Comparison of ENCODE assay signal across 1 cellular context in genomic region chr15:64566102-64566501, GRCh38.
A peak's percentile ranks its signal among the peaks of the same experiment; 100 is the strongest.
TF ChIP-seq lines count a peak whose summit lies in the region.

No MANE protein-coding gene starts in this region.

TF ChIP-seq in K562, 482 proteins besides CTCF, POLR2A, EP300 and RAD21:
- TF ChIP-seq USF2 (CRISPR knock-in tag; IDR thresholded peaks at IDR 0.05): peak; percentile 46
- no peak for TF ChIP-seq ZNF436 (CRISPR knock-in tag; IDR thresholded peaks at IDR 0.05)
- TF ChIP-seq, protein P1, sequence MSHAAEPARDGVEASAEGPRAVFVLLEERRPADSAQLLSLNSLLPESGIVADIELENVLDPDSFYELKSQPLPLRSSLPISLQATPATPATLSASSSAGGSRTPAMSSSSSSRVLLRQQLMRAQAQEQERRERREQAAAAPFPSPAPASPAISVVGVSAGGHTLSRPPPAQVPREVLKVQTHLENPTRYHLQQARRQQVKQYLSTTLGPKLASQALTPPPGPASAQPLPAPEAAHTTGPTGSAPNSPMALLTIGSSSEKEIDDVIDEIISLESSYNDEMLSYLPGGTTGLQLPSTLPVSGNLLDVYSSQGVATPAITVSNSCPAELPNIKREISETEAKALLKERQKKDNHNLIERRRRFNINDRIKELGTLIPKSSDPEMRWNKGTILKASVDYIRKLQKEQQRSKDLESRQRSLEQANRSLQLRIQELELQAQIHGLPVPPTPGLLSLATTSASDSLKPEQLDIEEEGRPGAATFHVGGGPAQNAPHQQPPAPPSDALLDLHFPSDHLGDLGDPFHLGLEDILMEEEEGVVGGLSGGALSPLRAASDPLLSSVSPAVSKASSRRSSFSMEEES (CRISPR knock-in tag; IDR thresholded peaks at IDR 0.05): peak; percentile 72
- TF ChIP-seq ZNF224 (CRISPR knock-in tag; IDR thresholded peaks at IDR 0.05): no peak
- TF ChIP-seq HMGN3 (IDR thresholded peaks at IDR 0.05; ENCODE audit: borderline replicate concordance, extremely low read depth, insufficient read length, low read depth, low read length): no peak
- TF ChIP-seq ZNF146 (CRISPR knock-in tag; IDR thresholded peaks at IDR 0.05; ENCODE audit: unreplicated experiment): no peak
- TF ChIP-seq STAT5B (CRISPR knock-in tag; IDR thresholded peaks at IDR 0.05): no peak
- TF ChIP-seq CBX8 (IDR thresholded peaks at IDR 0.05; ENCODE audit: borderline replicate concordance, extremely low read depth, low read depth, low read length, poor library complexity, severe bottlenecking): no peak
- no peak for TF ChIP-seq SMAD2 (IDR thresholded peaks at IDR 0.05; ENCODE audit: low read depth, low read length)
- TF ChIP-seq IRF1 (CRISPR knock-in tag; IDR thresholded peaks at IDR 0.05; ENCODE audit: borderline replicate concordance): no peak
- no peak for TF ChIP-seq ZNF197 (CRISPR knock-in tag; IDR thresholded peaks at IDR 0.05; ENCODE audit: low read depth)
- no peak for TF ChIP-seq HNRNPH1 (optimal IDR thresholded peaks at IDR 0.05; ENCODE audit: low read depth, low read length)
- TF ChIP-seq SMAD4 (CRISPR knock-in tag; conservative IDR thresholded peaks at IDR 0.05): peak; percentile 12; the same call in 1 of the 2 replicates
- TF ChIP-seq RAD51 (IDR thresholded peaks at IDR 0.05; ENCODE audit: borderline replicate concordance, low read depth): peak; percentile 63; the same call in 1 of the 2 replicates
- TF ChIP-seq RBM17 (IDR thresholded peaks at IDR 0.05; ENCODE audit: borderline replicate concordance, low read depth, low read length): no peak
- TF ChIP-seq, protein P2, sequence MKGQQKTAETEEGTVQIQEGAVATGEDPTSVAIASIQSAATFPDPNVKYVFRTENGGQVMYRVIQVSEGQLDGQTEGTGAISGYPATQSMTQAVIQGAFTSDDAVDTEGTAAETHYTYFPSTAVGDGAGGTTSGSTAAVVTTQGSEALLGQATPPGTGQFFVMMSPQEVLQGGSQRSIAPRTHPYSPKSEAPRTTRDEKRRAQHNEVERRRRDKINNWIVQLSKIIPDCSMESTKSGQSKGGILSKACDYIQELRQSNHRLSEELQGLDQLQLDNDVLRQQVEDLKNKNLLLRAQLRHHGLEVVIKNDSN (CRISPR knock-in tag; IDR thresholded peaks at IDR 0.05): peak; percentile 43; the same call in 1 of the 2 replicates
- no peak for TF ChIP-seq ZNF830 (CRISPR knock-in tag; IDR thresholded peaks at IDR 0.05)
- TF ChIP-seq ZNF24 (IDR thresholded peaks at IDR 0.05): peak; percentile 73
- no peak for TF ChIP-seq CEBPG (CRISPR knock-in tag; IDR thresholded peaks at IDR 0.05)
- TF ChIP-seq CEBPG (tag; conservative IDR thresholded peaks at IDR 0.05 in 1 of 2, IDR thresholded peaks at IDR 0.05 in 1 of 2): no peak
